In genomic region chr11:103585401-103585800, GRCh38 we compare ENCODE assay signal across 34 cellular contexts.
"Had no signal": no experiment of that assay in that cellular context is flagged by ENCODE, and none has a peak within 500 bp of the region (broad histone marks: within the 10 kb centered on the region; RNA-seq: fewer than 3 reads in every experiment).

No MANE protein-coding gene starts in this region.

- H3K4me1 ChIP-seq: breast epithelium had no signal

- H3K9me3 ChIP-seq: adrenal gland, body of pancreas, breast epithelium had no signal

- H3K4me3 ChIP-seq: adrenal gland, body of pancreas, breast epithelium had no signal

- DNase-seq: activated CD4-positive, alpha-beta memory T cell treated with anti-CD3 and anti-CD28 coated beads, Interleukin-2, amount 10 ng/mL, durations not matched to agents 7 days and 5 days; activated CD4-positive, alpha-beta T cell treated with anti-CD3 and anti-CD28 coated beads for 1 hour; activated CD4-positive, alpha-beta T cell treated with anti-CD3 and anti-CD28 coated beads for 36 hours; activated CD4-positive, alpha-beta T cell treated with anti-CD3 and anti-CD28 coated beads for 48 hours; activated CD4-positive, alpha-beta T cell treated with anti-CD3 and anti-CD28 coated beads, Interleukin-2, amount 10 ng/mL, durations not matched to agents 7 days and 5 days; activated CD4-positive, alpha-beta T cell treated with anti-CD3 and anti-CD28 coated beads, Interleukin-2, amount 50 U/mL, for 48 hours; activated CD4-positive, CD25-positive, alpha-beta regulatory T cell; activated CD8-positive, alpha-beta memory T cell treated with anti-CD3 and anti-CD28 coated beads, Interleukin-2, amount 50 U/mL, for 4 hours; activated CD8-positive, alpha-beta T cell treated with anti-CD3 and anti-CD28 coated beads, Interleukin-2, amount 10 ng/mL, durations not matched to agents 7 days and 5 days; activated effector memory CD4-positive, alpha-beta T cell treated with anti-CD3 and anti-CD28 coated beads, Interleukin-2, amount 50 U/mL, for 16 hours; activated gamma-delta T cell treated with Interleukin-2 at 50 U/mL for 16 hours; activated naive CD4-positive, alpha-beta T cell; activated naive CD4-positive, alpha-beta T cell treated with anti-CD3 and anti-CD28 coated beads for 36 hours; activated naive CD4-positive, alpha-beta T cell treated with anti-CD3 and anti-CD28 coated beads, Interleukin-2, amount 50 U/mL, for 16 hours; activated naive CD8-positive, alpha-beta T cell treated with anti-CD3 and anti-CD28 coated beads, Interleukin-2, amount 10 ng/mL, durations not matched to agents 7 days and 5 days; activated naive CD8-positive, alpha-beta T cell treated with anti-CD3 and anti-CD28 coated beads, Interleukin-2, amount 50 U/mL, for 24 hours; activated T-cell treated with anti-CD3 and anti-CD28 coated beads for 4 hours; activated T-cell treated with anti-CD3 and anti-CD28 coated beads, Interleukin-2, amount 50 U/mL, for 1 hour; activated T-cell treated with anti-CD3 and anti-CD28 coated beads, Interleukin-2, amount 50 U/mL, for 4 hours; activated T-cell treated with anti-CD3 and anti-CD28 coated beads, Interleukin-2, amount 50 U/mL, for 72 hours; adrenal gland; amniotic stem cell; aorta; body of pancreas; brain microvascular endothelial cell; cerebellar nuclear complex; T-helper 1 cell; T-helper 2 cell; T-helper 9 cell had no signal

- H3K36me3 ChIP-seq: adrenal gland, brain microvascular endothelial cell, breast epithelium had no signal

- ATAC-seq: activated CD4-positive, alpha-beta T cell treated with anti-CD3 and anti-CD28 coated beads for 36 hours; activated CD4-positive, CD25-positive, alpha-beta regulatory T cell treated with anti-CD3 and anti-CD28 coated beads, Interleukin-2, amount 50 U/mL, for 24 hours; activated CD8-positive, alpha-beta T cell treated with anti-CD3 and anti-CD28 coated beads, Interleukin-2, amount 10 ng/mL, durations not matched to agents 7 days and 5 days; activated naive CD8-positive, alpha-beta T cell treated with anti-CD3 and anti-CD28 coated beads, Interleukin-2, amount 50 U/mL, for 24 hours; activated T-cell treated with anti-CD3 and anti-CD28 coated beads, Interleukin-2, amount 50 U/mL, for 4 hours; activated T-cell treated with anti-CD3 and anti-CD28 coated beads, Interleukin-2, amount 50 U/mL, for 72 hours; activated T-helper 17 cell treated with anti-CD3 and anti-CD28 coated beads, Interleukin-2, amount 50 U/mL, for 72 hours; body of pancreas; WTC11 had no signal

- H3K27me3 ChIP-seq: adrenal gland, body of pancreas, brain microvascular endothelial cell, breast epithelium had no signal

- H3K27ac ChIP-seq: adrenal gland, body of pancreas, brain microvascular endothelial cell, breast epithelium, VCaP had no signal
